In the genomic region with DNA sequence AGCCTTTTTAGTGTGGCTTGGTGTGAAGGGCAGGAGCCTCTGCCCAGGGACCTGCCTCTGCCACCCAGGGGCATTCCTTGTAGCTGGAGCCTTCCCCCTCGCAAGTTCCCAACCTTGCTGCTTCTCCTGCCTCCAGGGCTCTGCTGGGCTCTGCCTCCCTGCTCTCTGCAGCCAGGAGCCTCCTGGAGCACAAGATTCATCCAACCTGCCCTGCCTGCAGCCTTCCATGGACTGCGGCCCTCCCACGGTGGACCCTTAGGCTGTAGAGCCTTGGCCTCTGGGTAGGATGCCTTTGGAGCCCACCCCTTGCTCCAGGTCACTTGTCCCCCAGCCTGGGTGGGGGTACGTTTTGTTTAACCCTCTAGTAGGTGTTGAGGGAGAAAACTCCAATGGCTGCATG, we compare ENCODE assay signal across 3 cellular contexts.
TF ChIP-seq lines count a peak whose summit lies in the region.

No MANE protein-coding gene starts in this region.

TF ChIP-seq in SK-N-SH, 30 proteins besides CTCF, POLR2A, EP300 and RAD21 (continued from another document):
- TF ChIP-seq, protein P1, sequence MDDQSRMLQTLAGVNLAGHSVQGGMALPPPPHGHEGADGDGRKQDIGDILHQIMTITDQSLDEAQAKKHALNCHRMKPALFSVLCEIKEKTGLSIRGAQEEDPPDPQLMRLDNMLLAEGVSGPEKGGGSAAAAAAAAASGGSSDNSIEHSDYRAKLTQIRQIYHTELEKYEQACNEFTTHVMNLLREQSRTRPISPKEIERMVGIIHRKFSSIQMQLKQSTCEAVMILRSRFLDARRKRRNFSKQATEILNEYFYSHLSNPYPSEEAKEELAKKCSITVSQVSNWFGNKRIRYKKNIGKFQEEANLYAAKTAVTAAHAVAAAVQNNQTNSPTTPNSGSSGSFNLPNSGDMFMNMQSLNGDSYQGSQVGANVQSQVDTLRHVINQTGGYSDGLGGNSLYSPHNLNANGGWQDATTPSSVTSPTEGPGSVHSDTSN (IDR thresholded peaks at IDR 0.05), result no peak
- TF ChIP-seq NFIC (IDR thresholded peaks at IDR 0.05; ENCODE audit: borderline replicate concordance), result no peak
- TF ChIP-seq, protein P2, sequence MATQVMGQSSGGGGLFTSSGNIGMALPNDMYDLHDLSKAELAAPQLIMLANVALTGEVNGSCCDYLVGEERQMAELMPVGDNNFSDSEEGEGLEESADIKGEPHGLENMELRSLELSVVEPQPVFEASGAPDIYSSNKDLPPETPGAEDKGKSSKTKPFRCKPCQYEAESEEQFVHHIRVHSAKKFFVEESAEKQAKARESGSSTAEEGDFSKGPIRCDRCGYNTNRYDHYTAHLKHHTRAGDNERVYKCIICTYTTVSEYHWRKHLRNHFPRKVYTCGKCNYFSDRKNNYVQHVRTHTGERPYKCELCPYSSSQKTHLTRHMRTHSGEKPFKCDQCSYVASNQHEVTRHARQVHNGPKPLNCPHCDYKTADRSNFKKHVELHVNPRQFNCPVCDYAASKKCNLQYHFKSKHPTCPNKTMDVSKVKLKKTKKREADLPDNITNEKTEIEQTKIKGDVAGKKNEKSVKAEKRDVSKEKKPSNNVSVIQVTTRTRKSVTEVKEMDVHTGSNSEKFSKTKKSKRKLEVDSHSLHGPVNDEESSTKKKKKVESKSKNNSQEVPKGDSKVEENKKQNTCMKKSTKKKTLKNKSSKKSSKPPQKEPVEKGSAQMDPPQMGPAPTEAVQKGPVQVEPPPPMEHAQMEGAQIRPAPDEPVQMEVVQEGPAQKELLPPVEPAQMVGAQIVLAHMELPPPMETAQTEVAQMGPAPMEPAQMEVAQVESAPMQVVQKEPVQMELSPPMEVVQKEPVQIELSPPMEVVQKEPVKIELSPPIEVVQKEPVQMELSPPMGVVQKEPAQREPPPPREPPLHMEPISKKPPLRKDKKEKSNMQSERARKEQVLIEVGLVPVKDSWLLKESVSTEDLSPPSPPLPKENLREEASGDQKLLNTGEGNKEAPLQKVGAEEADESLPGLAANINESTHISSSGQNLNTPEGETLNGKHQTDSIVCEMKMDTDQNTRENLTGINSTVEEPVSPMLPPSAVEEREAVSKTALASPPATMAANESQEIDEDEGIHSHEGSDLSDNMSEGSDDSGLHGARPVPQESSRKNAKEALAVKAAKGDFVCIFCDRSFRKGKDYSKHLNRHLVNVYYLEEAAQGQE (IDR thresholded peaks at IDR 0.05; ENCODE audit: low read depth, low read length), result no peak
- TF ChIP-seq FOXJ3 (CRISPR knock-in tag; IDR thresholded peaks at IDR 0.05), result no peak
- TF ChIP-seq EZH2phosphoT487 (IDR thresholded peaks at IDR 0.05; ENCODE audit: borderline replicate concordance, low read depth), result no peak
- no peak for TF ChIP-seq MXI1 (IDR thresholded peaks at IDR 0.05; ENCODE audit: low read depth, low read length)
- no peak for TF ChIP-seq JUND (IDR thresholded peaks at IDR 0.05)
- no peak for TF ChIP-seq RCOR1 (IDR thresholded peaks at IDR 0.05; ENCODE audit: low read length)
- TF ChIP-seq MEF2A (IDR thresholded peaks at IDR 0.05; ENCODE audit: borderline replicate concordance, low read depth), result no peak
- no peak for TF ChIP-seq POLR2AphosphoS5 (IDR thresholded peaks at IDR 0.05; ENCODE audit: low read depth, low read length)
- TF ChIP-seq NRF1 (IDR thresholded peaks at IDR 0.05; ENCODE audit: low read depth, low read length), result no peak
- no peak for TF ChIP-seq RFX5 (IDR thresholded peaks at IDR 0.05; ENCODE audit: low read length)
- TF ChIP-seq CHD2 (IDR thresholded peaks at IDR 0.05; ENCODE audit: low read length, partially characterized antibody), result no peak
- no peak for TF ChIP-seq RXRA (IDR thresholded peaks at IDR 0.05; ENCODE audit: borderline replicate concordance, low read depth)

TF ChIP-seq in SK-N-SH treated with all-trans-retinoic acid at 6 μM for 48 hours, 23 proteins besides CTCF, POLR2A, EP300 and RAD21 (continued from another document):
- TF ChIP-seq, protein P3, sequence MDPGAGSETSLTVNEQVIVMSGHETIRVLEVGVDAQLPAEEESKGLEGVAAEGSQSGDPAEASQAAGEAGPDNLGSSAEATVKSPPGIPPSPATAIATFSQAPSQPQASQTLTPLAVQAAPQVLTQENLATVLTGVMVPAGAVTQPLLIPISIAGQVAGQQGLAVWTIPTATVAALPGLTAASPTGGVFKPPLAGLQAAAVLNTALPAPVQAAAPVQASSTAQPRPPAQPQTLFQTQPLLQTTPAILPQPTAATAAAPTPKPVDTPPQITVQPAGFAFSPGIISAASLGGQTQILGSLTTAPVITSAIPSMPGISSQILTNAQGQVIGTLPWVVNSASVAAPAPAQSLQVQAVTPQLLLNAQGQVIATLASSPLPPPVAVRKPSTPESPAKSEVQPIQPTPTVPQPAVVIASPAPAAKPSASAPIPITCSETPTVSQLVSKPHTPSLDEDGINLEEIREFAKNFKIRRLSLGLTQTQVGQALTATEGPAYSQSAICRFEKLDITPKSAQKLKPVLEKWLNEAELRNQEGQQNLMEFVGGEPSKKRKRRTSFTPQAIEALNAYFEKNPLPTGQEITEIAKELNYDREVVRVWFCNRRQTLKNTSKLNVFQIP (CRISPR knock-in tag; IDR thresholded peaks at IDR 0.05; ENCODE audit: borderline replicate concordance, low read depth), result no peak
- TF ChIP-seq ZC3H10 (CRISPR knock-in tag; IDR thresholded peaks at IDR 0.05), result no peak
- no peak for TF ChIP-seq ZNF70 (CRISPR knock-in tag; IDR thresholded peaks at IDR 0.05)
- TF ChIP-seq GLIS3 (CRISPR knock-in tag; IDR thresholded peaks at IDR 0.05), result no peak
- TF ChIP-seq ZNF8 (CRISPR knock-in tag; IDR thresholded peaks at IDR 0.05), result no peak
- TF ChIP-seq, protein P4, sequence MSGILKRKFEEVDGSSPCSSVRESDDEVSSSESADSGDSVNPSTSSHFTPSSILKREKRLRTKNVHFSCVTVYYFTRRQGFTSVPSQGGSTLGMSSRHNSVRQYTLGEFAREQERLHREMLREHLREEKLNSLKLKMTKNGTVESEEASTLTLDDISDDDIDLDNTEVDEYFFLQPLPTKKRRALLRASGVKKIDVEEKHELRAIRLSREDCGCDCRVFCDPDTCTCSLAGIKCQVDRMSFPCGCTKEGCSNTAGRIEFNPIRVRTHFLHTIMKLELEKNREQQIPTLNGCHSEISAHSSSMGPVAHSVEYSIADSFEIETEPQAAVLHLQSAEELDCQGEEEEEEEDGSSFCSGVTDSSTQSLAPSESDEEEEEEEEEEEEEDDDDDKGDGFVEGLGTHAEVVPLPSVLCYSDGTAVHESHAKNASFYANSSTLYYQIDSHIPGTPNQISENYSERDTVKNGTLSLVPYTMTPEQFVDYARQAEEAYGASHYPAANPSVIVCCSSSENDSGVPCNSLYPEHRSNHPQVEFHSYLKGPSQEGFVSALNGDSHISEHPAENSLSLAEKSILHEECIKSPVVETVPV (CRISPR knock-in tag; IDR thresholded peaks at IDR 0.05), result no peak
- TF ChIP-seq TOX (CRISPR knock-in tag; IDR thresholded peaks at IDR 0.05; ENCODE audit: borderline replicate concordance), result no peak
- no peak for TF ChIP-seq SNAI2 (CRISPR knock-in tag; IDR thresholded peaks at IDR 0.05)

TF ChIP-seq in HepG2, 621 proteins besides CTCF, POLR2A, EP300 and RAD21 (continued from another document):
- TF ChIP-seq, protein P5, sequence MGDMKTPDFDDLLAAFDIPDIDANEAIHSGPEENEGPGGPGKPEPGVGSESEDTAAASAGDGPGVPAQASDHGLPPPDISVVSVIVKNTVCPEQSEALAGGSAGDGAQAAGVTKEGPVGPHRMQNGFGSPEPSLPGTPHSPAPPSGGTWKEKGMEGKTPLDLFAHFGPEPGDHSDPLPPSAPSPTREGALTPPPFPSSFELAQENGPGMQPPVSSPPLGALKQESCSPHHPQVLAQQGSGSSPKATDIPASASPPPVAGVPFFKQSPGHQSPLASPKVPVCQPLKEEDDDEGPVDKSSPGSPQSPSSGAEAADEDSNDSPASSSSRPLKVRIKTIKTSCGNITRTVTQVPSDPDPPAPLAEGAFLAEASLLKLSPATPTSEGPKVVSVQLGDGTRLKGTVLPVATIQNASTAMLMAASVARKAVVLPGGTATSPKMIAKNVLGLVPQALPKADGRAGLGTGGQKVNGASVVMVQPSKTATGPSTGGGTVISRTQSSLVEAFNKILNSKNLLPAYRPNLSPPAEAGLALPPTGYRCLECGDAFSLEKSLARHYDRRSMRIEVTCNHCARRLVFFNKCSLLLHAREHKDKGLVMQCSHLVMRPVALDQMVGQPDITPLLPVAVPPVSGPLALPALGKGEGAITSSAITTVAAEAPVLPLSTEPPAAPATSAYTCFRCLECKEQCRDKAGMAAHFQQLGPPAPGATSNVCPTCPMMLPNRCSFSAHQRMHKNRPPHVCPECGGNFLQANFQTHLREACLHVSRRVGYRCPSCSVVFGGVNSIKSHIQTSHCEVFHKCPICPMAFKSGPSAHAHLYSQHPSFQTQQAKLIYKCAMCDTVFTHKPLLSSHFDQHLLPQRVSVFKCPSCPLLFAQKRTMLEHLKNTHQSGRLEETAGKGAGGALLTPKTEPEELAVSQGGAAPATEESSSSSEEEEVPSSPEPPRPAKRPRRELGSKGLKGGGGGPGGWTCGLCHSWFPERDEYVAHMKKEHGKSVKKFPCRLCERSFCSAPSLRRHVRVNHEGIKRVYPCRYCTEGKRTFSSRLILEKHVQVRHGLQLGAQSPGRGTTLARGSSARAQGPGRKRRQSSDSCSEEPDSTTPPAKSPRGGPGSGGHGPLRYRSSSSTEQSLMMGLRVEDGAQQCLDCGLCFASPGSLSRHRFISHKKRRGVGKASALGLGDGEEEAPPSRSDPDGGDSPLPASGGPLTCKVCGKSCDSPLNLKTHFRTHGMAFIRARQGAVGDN (CRISPR knock-in tag; IDR thresholded peaks at IDR 0.05), result 0 out of 2 replicates have a peak, but pooled peaks have one; percentile 0
